In the genomic region with DNA sequence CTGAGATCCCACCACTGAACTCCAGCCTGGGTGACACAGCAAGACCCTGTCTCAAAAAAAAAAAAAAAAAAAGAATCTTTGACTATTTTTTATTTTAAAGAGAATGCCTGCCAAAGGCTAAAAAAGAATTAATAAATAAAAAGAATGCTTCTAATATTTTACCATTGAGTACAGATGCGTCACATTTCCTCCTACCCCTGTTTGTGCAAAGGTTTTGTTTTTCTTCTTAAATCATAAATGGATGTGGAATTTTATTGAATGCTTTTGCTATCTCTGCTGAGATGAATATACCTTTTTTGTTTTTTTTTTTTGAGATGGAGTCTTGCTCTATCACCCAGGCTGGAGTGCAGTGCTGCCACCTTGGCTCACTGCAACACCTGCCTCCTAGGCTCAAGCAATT, we compare ENCODE assay signal across 22 cellular contexts.
"Had no signal": no experiment of that assay in that cellular context is flagged by ENCODE, and none has a peak within 500 bp of the region (broad histone marks: within the 10 kb centered on the region; RNA-seq: fewer than 3 reads in every experiment).

No MANE protein-coding gene starts in this region.

- H3K27ac Mint-ChIP-seq: dendritic cell treated with granulocyte-macrophage colony-stimulating factor and Interleukin-4, amounts not matched to agents 40 ng/mL and 50 ng/mL, for 4 days; memory B cell; naive thymus-derived CD4-positive, alpha-beta T cell had no signal

- H3K9me3 Mint-ChIP-seq: dendritic cell treated with granulocyte-macrophage colony-stimulating factor and Interleukin-4, amounts not matched to agents 40 ng/mL and 50 ng/mL, for 4 days; immature natural killer cell; memory B cell; naive thymus-derived CD4-positive, alpha-beta T cell had no signal

- H3K4me3 ChIP-seq: colonic mucosa, dorsolateral prefrontal cortex, esophagus muscularis mucosa, gastroesophageal sphincter, heart left ventricle, hepatocyte, left lung, lower lobe of right lung had no signal

- H3K36me3 Mint-ChIP-seq: memory B cell; naive thymus-derived CD4-positive, alpha-beta T cell had no signal

- DNase-seq: colonic mucosa; cortex of kidney; dorsolateral prefrontal cortex; effector CD4-positive, alpha-beta T cell; effector memory CD4-positive, alpha-beta T cell; foreskin keratinocyte; heart left ventricle; hypothalamus; immature natural killer cell; left cardiac atrium; left lung; left ventricle myocardium superior; lower lobe of right lung; mammary epithelial cell; mesendoderm; midbrain; naive thymus-derived CD4-positive, alpha-beta T cell had no signal

- H2AFZ ChIP-seq: hepatocyte had no signal

- H3K9me3 ChIP-seq: colonic mucosa, esophagus muscularis mucosa, gastroesophageal sphincter, heart left ventricle, left lung, lower lobe of right lung had no signal

- H3K4me2 ChIP-seq: hepatocyte had no signal

- H3K4me1 ChIP-seq: colonic mucosa, foreskin keratinocyte, gastroesophageal sphincter, heart left ventricle, left lung, lower lobe of right lung had no signal

- H3K27ac ChIP-seq: colonic mucosa, dorsolateral prefrontal cortex, esophagus muscularis mucosa, foreskin keratinocyte, gastroesophageal sphincter, heart left ventricle, hepatocyte, left lung, lower lobe of right lung had no signal

- H3K27me3 ChIP-seq: colonic mucosa, dorsolateral prefrontal cortex, esophagus muscularis mucosa, foreskin keratinocyte, gastroesophageal sphincter, heart left ventricle, hepatocyte, left lung had no signal

- H3K36me3 ChIP-seq: colonic mucosa had no signal

- ATAC-seq: foreskin keratinocyte; gastroesophageal sphincter; heart left ventricle; left cardiac atrium; left lung; left ventricle myocardium superior; lower lobe of right lung; naive thymus-derived CD4-positive, alpha-beta T cell had no signal
